ENCODE assay signal across 25 cellular contexts in genomic region chr5:75306746-75307145, GRCh38.
"Had no signal": no experiment of that assay in that cellular context is flagged by ENCODE, and none has a peak within 500 bp of the region (broad histone marks: within the 10 kb centered on the region; RNA-seq: fewer than 3 reads in every experiment).

No MANE protein-coding gene starts in this region.

- H3K36me3 ChIP-seq: brain microvascular endothelial cell, pancreas, prostate gland, sigmoid colon, stomach, suprapubic skin, tibial artery had no signal

- ATAC-seq: activated naive CD4-positive, alpha-beta T cell treated with anti-CD3 and anti-CD28 coated beads, Interleukin-2, amount 50 U/mL, for 72 hours; activated T-cell treated with anti-CD3 and anti-CD28 coated beads, Interleukin-2, amount 50 U/mL, for 72 hours; naive thymus-derived CD8-positive, alpha-beta T cell; pancreas; stimulated activated naive B cell treated with anti-CD40 and anti-IgM and Interleukin-4, amounts not matched to agents 10 μg/mL and 1 μg/mL and 100 μg/mL, for 72 hours had no signal

- H3K4me1 ChIP-seq: pancreas, prostate gland, sigmoid colon, stomach, suprapubic skin, tibial artery had no signal

- H3K27me3 ChIP-seq: brain microvascular endothelial cell, pancreas, sigmoid colon, stomach, suprapubic skin, tibial artery had no signal

- DNase-seq: activated CD4-positive, alpha-beta T cell treated with anti-CD3 and anti-CD28 coated beads for 4 hours; activated CD4-positive, alpha-beta T cell treated with anti-CD3 and anti-CD28 coated beads, Interleukin-2, amount 50 U/mL, for 4 hours; activated CD4-positive, CD25-positive, alpha-beta regulatory T cell; activated naive CD4-positive, alpha-beta T cell; activated T-cell treated with anti-CD3 and anti-CD28 coated beads for 4 hours; activated T-cell treated with anti-CD3 and anti-CD28 coated beads, Interleukin-2, amount 50 U/mL, for 72 hours; amniotic stem cell; brain microvascular endothelial cell; caudate nucleus; head of caudate nucleus; hypothalamus; immature natural killer cell; midbrain; naive thymus-derived CD8-positive, alpha-beta T cell; nucleus accumbens; pancreas; sigmoid colon; stimulated activated CD4-positive, alpha-beta T cell treated with anti-CD3 and anti-CD28 coated beads, Interleukin-15, amount 100 ng/mL, for 24 hours; stimulated activated CD4-positive, alpha-beta T cell treated with anti-CD3 and anti-CD28 coated beads, Interleukin-2, amount 100 ng/mL, for 24 hours; stimulated activated naive B cell treated with anti-CD40 and anti-IgM and Interleukin-4, amounts not matched to agents 10 μg/mL and 1 μg/mL and 100 μg/mL, for 72 hours; stomach; tibial artery had no signal

- H3K4me3 ChIP-seq: pancreas, prostate gland, sigmoid colon, stomach, suprapubic skin, tibial artery had no signal

- H3K9me3 ChIP-seq: pancreas, prostate gland, sigmoid colon, stomach, suprapubic skin, tibial artery had no signal

- H3K27ac ChIP-seq: brain microvascular endothelial cell, pancreas, prostate gland, sigmoid colon, stomach, suprapubic skin, tibial artery had no signal
